In genomic region chr20:49915380-49916145, GRCh38 we compare ENCODE assay signal across 8 cellular contexts. TPM values are rescaled to one million over a fixed set of nuclear protein-coding genes. Genes with fewer than 3 reads are reported as not detected.
A peak's percentile ranks its signal among the peaks of the same experiment; 100 is the strongest.
DNase-seq lines count a peak whose midpoint lies in the region; ATAC-seq and TF ChIP-seq lines count a peak whose summit lies in the region.

A gene with protein sequence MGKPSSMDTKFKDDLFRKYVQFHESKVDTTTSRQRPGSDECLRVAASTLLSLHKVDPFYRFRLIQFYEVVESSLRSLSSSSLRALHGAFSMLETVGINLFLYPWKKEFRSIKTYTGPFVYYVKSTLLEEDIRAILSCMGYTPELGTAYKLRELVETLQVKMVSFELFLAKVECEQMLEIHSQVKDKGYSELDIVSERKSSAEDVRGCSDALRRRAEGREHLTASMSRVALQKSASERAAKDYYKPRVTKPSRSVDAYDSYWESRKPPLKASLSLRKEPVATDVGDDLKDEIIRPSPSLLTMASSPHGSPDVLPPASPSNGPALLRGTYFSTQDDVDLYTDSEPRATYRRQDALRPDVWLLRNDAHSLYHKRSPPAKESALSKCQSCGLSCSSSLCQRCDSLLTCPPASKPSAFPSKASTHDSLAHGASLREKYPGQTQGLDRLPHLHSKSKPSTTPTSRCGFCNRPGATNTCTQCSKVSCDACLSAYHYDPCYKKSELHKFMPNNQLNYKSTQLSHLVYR (minus strand): TSS chr20:49915529. CDS start chr20:49908490, 7,039 bp downstream.

- H3K9me2 ChIP-seq in Karpas-422 (replicated peaks; ENCODE audit: insufficient read depth, low read length) = no peaks in the 10 kb centered on the region

- peak within 1 kb of the TSS; percentile 98 for H3K27ac ChIP-seq in DND-41 (ENCODE audit: low read length)
- peak within 1 kb of the TSS; percentile 92 for H3K27ac ChIP-seq in Karpas-422 (ENCODE audit: low read length)

- H3K9ac ChIP-seq in DND-41 (ENCODE audit: low read depth, low read length) (peak within 1 kb of the TSS; percentile 68), Karpas-422 (ENCODE audit: low read length) (peak within 1 kb of the TSS; percentile 89)

- DNase-seq in DND-41 = peak; percentile 90
- DNase-seq in Karpas-422 = peak; percentile 96
- DNase-seq in RPMI7951 (ENCODE audit: low read depth) = peak; percentile 98
- DNase-seq in activated T-helper 1 cell treated with anti-CD3 and anti-CD28 coated beads, Interleukin-2, amount 50 U/mL, for 16 hours (ENCODE audit: low read depth in 1 of 2, low spot score in 1 of 2) = peak; percentile 81 to 86
- peak; percentile 94 for DNase-seq in fibroblast of peridontal ligament (ENCODE audit: extremely low read depth)
- peak; percentile 95 for DNase-seq in natural killer cell
- DNase-seq in stimulated activated naive CD4-positive, alpha-beta T cell (lab: John Stamatoyannopoulos, UW) = peak; percentile 89 to 99 (median 94)

- H3K4me1 ChIP-seq in DND-41 (ENCODE audit: insufficient read depth, low read length) (peaks cover 31% of the 10 kb centered on the region), Karpas-422 (ENCODE audit: low read length) (peaks cover 25% of the 10 kb centered on the region)

- peaks cover under 1% of the 10 kb centered on the region; the same call in 1 of the 2 replicates for H3K36me3 ChIP-seq in DND-41 (ENCODE audit: insufficient read depth, low read length)
- no peaks in the 10 kb centered on the region for H3K36me3 ChIP-seq in Karpas-422 (ENCODE audit: insufficient read depth, low read length)

- H3K4me3 Mint-ChIP-seq in natural killer cell = peak within 1 kb of the TSS; percentile 98

- H3K4me2 ChIP-seq in DND-41 (ENCODE audit: insufficient read depth, low read length) = peak within 1 kb of the TSS; percentile 95
- H3K4me2 ChIP-seq in Karpas-422 (ENCODE audit: low read depth, low read length, poor library complexity, severe bottlenecking) = peak within 1 kb of the TSS; percentile 75

- intact Hi-C loops in natural killer cell (cut with micrococcal nuclease) = loop anchor here (1.0 kb wide), 1 partner anchor 21 kb away; the partner anchor contains the start of gene RNF114

- H3K79me2 ChIP-seq in DND-41 (ENCODE audit: insufficient read depth, low read length) (peaks cover 49% of the 10 kb centered on the region), Karpas-422 (ENCODE audit: low read length) (peaks cover 45% of the 10 kb centered on the region)

- H3K4me3 ChIP-seq in DND-41 (ENCODE audit: low read depth in 1 of 2, low read length in 2 of 2) = peak within 1 kb of the TSS; percentile 98 to 99
- peak within 1 kb of the TSS; percentile 94 for H3K4me3 ChIP-seq in Karpas-422 (ENCODE audit: low read length)

- H3K27me3 ChIP-seq in DND-41 (ENCODE audit: insufficient read depth, low read length, poor library complexity) (no peaks in the 10 kb centered on the region), Karpas-422 (ENCODE audit: low read length) (no peaks in the 10 kb centered on the region)

- H3K9me3 Mint-ChIP-seq in natural killer cell = no peaks in the 10 kb centered on the region

- peak within 1 kb of the TSS; percentile 100 for H3K27ac Mint-ChIP-seq in natural killer cell

- H2AFZ ChIP-seq in DND-41 (ENCODE audit: low read depth, low read length) = peak within 1 kb of the TSS; percentile 100
- peak within 1 kb of the TSS; percentile 99 for H2AFZ ChIP-seq in Karpas-422 (ENCODE audit: low read length)

- no peaks in the 10 kb centered on the region for H3K27me3 Mint-ChIP-seq in natural killer cell (ENCODE audit: low read depth in 2 of 2)

- no peaks in the 10 kb centered on the region for H3K36me3 Mint-ChIP-seq in natural killer cell

- H3K9me3 ChIP-seq in DND-41 (ENCODE audit: insufficient read depth, low read length, severe bottlenecking) = no peaks in the 10 kb centered on the region
- no peaks in the 10 kb centered on the region for H3K9me3 ChIP-seq in Karpas-422 (ENCODE audit: low read length)

- peak; percentile 2 for TF ChIP-seq CTCF in DND-41 (IDR thresholded peaks at IDR 0.05; ENCODE audit: borderline replicate concordance, extremely low read depth, low read length, poor library complexity, severe bottlenecking)
- no peak for TF ChIP-seq CTCF in natural killer cell (IDR thresholded peaks at IDR 0.05)

- H4K20me1 ChIP-seq in DND-41 (ENCODE audit: insufficient read depth, low read length) (peaks cover 20% of the 10 kb centered on the region), Karpas-422 (ENCODE audit: insufficient read depth, low read depth, low read length) (peaks cover 7% of the 10 kb centered on the region; the same call in 1 of the 2 replicates)

- peaks cover 41 to 46% of the 10 kb centered on the region in 2 donors for H3K4me1 Mint-ChIP-seq in natural killer cell

- ATAC-seq in DND-41 (ENCODE audit: insufficient read depth, low read depth) = peak; percentile 86
- ATAC-seq in GM21825 (IDR thresholded peaks at IDR 0.05; ENCODE audit: unreplicated experiment) = peak; percentile 78
- peak; percentile 69 to 86 (median 77) for ATAC-seq in natural killer cell

RNA-seq across cellular contexts. Expression of the gene that starts here (rescaled TPM):
- total RNA-seq in Karpas-422 (2014; rRNA removed; shearing (Covaris generic); ENCODE audit: low replicate concordance) = 3.1 and 3.5 TPM in 2 replicates
- 6.0 and 6.6 TPM in 2 replicates for total RNA-seq in RPMI7951 (2014; rRNA removed; shearing (Covaris generic))
- total RNA-seq in natural killer cell = 10 to 100 TPM; 16.4 to 25.8 (median 25.1) TPM

Comparison
In these comparisons a context has a peak if more than half of its experiments do, and no peak if none do; other contexts are left out.
1. Peak in every context shown above with its lines: DNase-seq, ATAC-seq, H3K4me3 ChIP-seq and H3K27ac ChIP-seq.